In the genomic region with DNA sequence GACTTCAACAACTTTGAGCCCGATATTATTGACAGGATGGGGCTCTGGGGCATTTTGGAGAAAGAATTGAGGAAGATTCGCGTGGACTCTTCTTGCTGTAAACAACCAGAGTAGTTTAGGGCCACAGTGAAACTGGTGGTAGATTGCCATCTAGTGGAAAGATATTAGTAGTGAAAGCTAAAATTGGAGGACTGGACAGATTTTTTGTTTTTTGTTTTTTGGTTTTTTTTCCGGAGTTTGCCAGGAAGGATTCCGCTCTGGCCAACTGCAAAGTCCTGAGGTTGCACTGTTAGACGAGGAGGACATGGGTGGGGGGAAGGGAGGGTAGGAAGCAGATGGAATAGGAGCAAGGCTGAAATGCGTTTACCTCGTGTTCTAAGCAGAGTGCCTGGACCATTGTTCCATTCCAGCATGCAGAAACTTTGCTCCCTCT, we compare ENCODE assay signal across 8 cellular contexts. TPM values are rescaled to one million over a fixed set of nuclear protein-coding genes. Genes with fewer than 3 reads are reported as not detected.
DNase-seq lines count a peak whose midpoint lies in the region; ATAC-seq and TF ChIP-seq lines count a peak whose summit lies in the region.

No MANE protein-coding gene starts in this region.

- DNase-seq in NCI-H2196 (lab: John Stamatoyannopoulos, UW; ENCODE audit: unreplicated experiment) = peak; percentile 50
- DNase-seq in adipocyte (ENCODE audit: low read depth) = peak; percentile 87
- no peak for DNase-seq in left ventricle myocardium superior
- DNase-seq in gastrocnemius medialis = no peak
- no peak for DNase-seq in stimulated activated CD4-positive, alpha-beta T cell treated with anti-CD3 and anti-CD28 coated beads, Interleukin-1b, Interleukin-23, amount 100 ng/mL, for 48 hours

- H3K36me3 ChIP-seq in adipocyte (ENCODE audit: control insufficient read depth, insufficient read depth, low read length, severe bottlenecking) (no peaks in the 10 kb centered on the region), gastrocnemius medialis (no peaks in the 10 kb centered on the region)

- in situ Hi-C loops in gastrocnemius medialis (cut with MboI; ENCODE audit: low sequenced_read_pairs in 4 of 4) = loop anchor here in 1 of 4 donors (25.0 kb wide), 1 partner anchor 230 kb away; no protein-coding TSS in a partner anchor

- H3K4me1 ChIP-seq in adipocyte (ENCODE audit: control insufficient read depth, insufficient read depth, low read length) (peaks cover 10% of the 10 kb centered on the region), gastrocnemius medialis (no peaks in the 10 kb centered on the region)

- peak; percentile 91 for TF ChIP-seq CTCF in C4-2B (conservative IDR thresholded peaks at IDR 0.05)
- TF ChIP-seq CTCF in gastrocnemius medialis (IDR thresholded peaks at IDR 0.05 in 4 of 5, conservative IDR thresholded peaks at IDR 0.05 in 1 of 5) = peak; percentile 23 to 68 (median 49)

- H3K9ac ChIP-seq in adipocyte (ENCODE audit: low read length) = peak overlapping the region; percentile 59

- H3K9me3 ChIP-seq in adipocyte (ENCODE audit: control insufficient read depth, low read length) = no peaks in the 10 kb centered on the region
- H3K9me3 ChIP-seq in gastrocnemius medialis = no peaks in the 10 kb centered on the region

- TF ChIP-seq POLR2A in gastrocnemius medialis (IDR thresholded peaks at IDR 0.05) = no peak

- H3K4me3 ChIP-seq in adipocyte (ENCODE audit: low read length) (peak overlapping the region; percentile 60), gastrocnemius medialis (peak overlapping the region in 1 of 4 donors; percentile 11)

- intact Hi-C loops in left ventricle myocardium superior (cut with micrococcal nuclease) = no loop called here
- intact Hi-C loops in gastrocnemius medialis (cut with DNase I; ENCODE audit: low total_unique reads) = no loop called here

- H3K27ac ChIP-seq in C4-2B (no peak overlapping the region), gastrocnemius medialis (no peak overlapping the region)

- H3K27me3 ChIP-seq in adipocyte (replicated peaks; ENCODE audit: control insufficient read depth, insufficient read depth, low read length) = peaks cover 8% of the 10 kb centered on the region
- H3K27me3 ChIP-seq in gastrocnemius medialis = no peaks in the 10 kb centered on the region

- ATAC-seq in GM18498 (IDR thresholded peaks at IDR 0.05; ENCODE audit: unreplicated experiment) (peak; percentile 81), HG02943 (IDR thresholded peaks at IDR 0.05; ENCODE audit: low read depth, unreplicated experiment) (peak; percentile 81), left ventricle myocardium superior (peak; percentile 84), gastrocnemius medialis (peak; percentile 58 to 86)

RNA-seq across cellular contexts. Expression of gene NOBOX, which starts 11.7 kb away (rescaled TPM):
- total RNA-seq in left ventricle myocardium superior (not detected), gastrocnemius medialis (not detected)

RNA-seq across cellular contexts. Expression of gene ARHGEF5, which starts 36.6 kb away (rescaled TPM):
- total RNA-seq in left ventricle myocardium superior (1.7 TPM), gastrocnemius medialis (under 1 TPM; 0.15 to 0.69 (median 0.53) TPM)

Comparison
In these comparisons a context has a peak if more than half of its experiments do, and no peak if none do; other contexts are left out.
1. DNase-seq: peak in NCI-H2196 (single experiment) and adipocyte (single experiment); none in left ventricle myocardium superior (single experiment), gastrocnemius medialis (0 of 2) and stimulated activated CD4-positive, alpha-beta T cell treated with anti-CD3 and anti-CD28 coated beads, Interleukin-1b, Interleukin-23, amount 100 ng/mL, for 48 hours (single experiment).
2. Peak in every context shown above with its lines, with median percentiles within 50 percentile points of each other: ATAC-seq.